Comparison of ENCODE assay signal across 1 cellular context in the genomic region with DNA sequence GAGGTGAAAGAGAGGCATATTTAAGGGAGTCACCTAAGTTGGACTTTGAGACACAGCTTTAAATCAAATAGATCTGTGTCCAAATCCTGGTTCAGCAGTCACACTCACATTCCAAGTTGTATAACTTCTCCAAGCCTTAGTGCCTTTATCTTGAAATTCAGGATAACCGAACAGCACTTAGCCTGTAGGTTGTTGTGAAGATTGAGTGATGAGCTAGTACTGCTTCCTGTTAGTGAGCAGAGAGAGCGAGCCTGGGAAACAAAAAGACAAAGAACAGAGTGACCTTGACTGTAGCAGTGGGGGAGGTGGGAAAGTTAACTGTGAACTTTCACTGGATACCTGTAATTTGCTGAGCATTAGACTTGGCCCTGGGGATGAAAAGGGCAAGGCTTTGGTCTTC.
TF ChIP-seq lines count a peak whose summit lies in the region.

No MANE protein-coding gene starts in this region.

TF ChIP-seq in K562, 482 proteins besides CTCF, POLR2A, EP300 and RAD21:
- TF ChIP-seq, protein P1, sequence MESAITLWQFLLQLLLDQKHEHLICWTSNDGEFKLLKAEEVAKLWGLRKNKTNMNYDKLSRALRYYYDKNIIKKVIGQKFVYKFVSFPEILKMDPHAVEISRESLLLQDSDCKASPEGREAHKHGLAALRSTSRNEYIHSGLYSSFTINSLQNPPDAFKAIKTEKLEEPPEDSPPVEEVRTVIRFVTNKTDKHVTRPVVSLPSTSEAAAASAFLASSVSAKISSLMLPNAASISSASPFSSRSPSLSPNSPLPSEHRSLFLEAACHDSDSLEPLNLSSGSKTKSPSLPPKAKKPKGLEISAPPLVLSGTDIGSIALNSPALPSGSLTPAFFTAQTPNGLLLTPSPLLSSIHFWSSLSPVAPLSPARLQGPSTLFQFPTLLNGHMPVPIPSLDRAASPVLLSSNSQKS (CRISPR knock-in tag; IDR thresholded peaks at IDR 0.05), result no peak
- peak; percentile 22; the same call in 1 of the 2 replicates for TF ChIP-seq CBFA2T3 (IDR thresholded peaks at IDR 0.05)
- 0 out of 4 replicates have a peak, but pooled peaks of 1 of the 2 experiments have one; percentile 25 for TF ChIP-seq KDM1A (IDR thresholded peaks at IDR 0.05)
- peak; percentile 72; the same call in 1 of the 2 replicates for TF ChIP-seq ESRRA (IDR thresholded peaks at IDR 0.05; ENCODE audit: borderline replicate concordance, low read depth)
- no peak for TF ChIP-seq ZKSCAN8 (CRISPR knock-in tag; IDR thresholded peaks at IDR 0.05)
- TF ChIP-seq ZNF239 (CRISPR knock-in tag; IDR thresholded peaks at IDR 0.05), result no peak
TF ChIP-seq in K562: peak in this region for 3.
